22 cellular contexts compared by ENCODE assay signal in genomic region chr12:93763746-93764147, GRCh38.
DNase-seq lines count a peak whose midpoint lies in the region; ATAC-seq, FAIRE-seq and TF ChIP-seq lines count a peak whose summit lies in the region.
"Had no signal": no experiment of that assay in that cellular context is flagged by ENCODE, and none has a peak within 500 bp of the region (broad histone marks: within the 10 kb centered on the region; RNA-seq: fewer than 3 reads in every experiment).

No MANE protein-coding gene starts in this region.

- no peak overlapping the region for H3K9ac ChIP-seq in PC-3 (ENCODE audit: low read length)

- H3K9me3 Mint-ChIP-seq in central memory CD8-positive, alpha-beta T cell = no peaks in the 10 kb centered on the region
- no peaks in the 10 kb centered on the region for H3K9me3 Mint-ChIP-seq in natural killer cell
- H3K9me3 Mint-ChIP-seq: IgD-negative memory B cell, nephron had no signal

- peak; percentile 32 for DNase-seq in KBM-7
- DNase-seq in PC-3 = peak; percentile 52
- no peak for DNase-seq in central memory CD8-positive, alpha-beta T cell (ENCODE audit: low spot score in 2 of 2)
- no peak for DNase-seq in uterus
- no peak for DNase-seq in GM12891 (ENCODE audit: insufficient read length, low spot score)
- DNase-seq in natural killer cell = no peak
- DNase-seq: activated CD4-positive, alpha-beta T cell treated with anti-CD3 and anti-CD28 coated beads for 48 hours; activated CD8-positive, alpha-beta memory T cell treated with anti-CD3 and anti-CD28 coated beads, Interleukin-2, amount 50 U/mL, for 48 hours; activated gamma-delta T cell treated with Interleukin-2 at 50 U/mL for 16 hours; COR-L47; foreskin melanocyte; mesenchymal stem cell; NCI-H187; psoas muscle; spleen had no signal

- no peak overlapping the region for H3K4me3 Mint-ChIP-seq in central memory CD8-positive, alpha-beta T cell
- H3K4me3 Mint-ChIP-seq in natural killer cell = no peak overlapping the region
- H3K4me3 Mint-ChIP-seq: IgD-negative memory B cell, nephron had no signal

- ATAC-seq in PC-3 (peak; percentile 46), HG03342 (IDR thresholded peaks at IDR 0.05; ENCODE audit: unreplicated experiment) (no peak), natural killer cell (no peak)
- ATAC-seq in central memory CD8-positive, alpha-beta T cell (replicated peaks; ENCODE audit: extremely low read depth, poor library complexity, severe bottlenecking) = no peak

- H3K27me3 ChIP-seq in PC-3 (ENCODE audit: low read length) (no peaks in the 10 kb centered on the region), uterus (no peaks in the 10 kb centered on the region)
- H3K27me3 ChIP-seq: spleen, suprapubic skin had no signal

- H3K27ac Mint-ChIP-seq in central memory CD8-positive, alpha-beta T cell (ENCODE audit: low read depth) = peak overlapping the region; percentile 78
- no peak overlapping the region for H3K27ac Mint-ChIP-seq in natural killer cell
- H3K27ac Mint-ChIP-seq: IgD-negative memory B cell, nephron had no signal

- H3K4me3 ChIP-seq in PC-3 (ENCODE audit: low read length) = no peak overlapping the region
- H3K4me3 ChIP-seq in uterus = no peak overlapping the region
- H3K4me3 ChIP-seq: psoas muscle, spleen, suprapubic skin had no signal

- H2AFZ ChIP-seq in PC-3 (ENCODE audit: low read length) = no peak overlapping the region

- peaks cover 39% of the 10 kb centered on the region for H3K4me1 Mint-ChIP-seq in central memory CD8-positive, alpha-beta T cell
- H3K4me1 Mint-ChIP-seq in natural killer cell = peaks cover 19 to 28% of the 10 kb centered on the region in 2 donors

- H3K4me2 ChIP-seq in PC-3 (ENCODE audit: low read length) = no peak overlapping the region

- H3K9me3 ChIP-seq in PC-3 (ENCODE audit: low read length) (no peaks in the 10 kb centered on the region), uterus (no peaks in the 10 kb centered on the region)
- H3K9me3 ChIP-seq: psoas muscle, spleen, suprapubic skin had no signal

- CTCF ChIA-PET in PC-3 (lab: Charles Lee) = no interaction called here

- H3K27ac ChIP-seq in PC-3 (ENCODE audit: low read length) (no peak overlapping the region), uterus (peak overlapping the region; percentile 34 to 71)
- H3K27ac ChIP-seq: spleen, suprapubic skin had no signal

- POLR2A ChIA-PET in PC-3 (lab: Charles Lee; ENCODE audit: unreplicated experiment) = no interaction called here

- no peaks in the 10 kb centered on the region for H3K79me2 ChIP-seq in PC-3 (ENCODE audit: low read length)

- H3K36me3 Mint-ChIP-seq in central memory CD8-positive, alpha-beta T cell (ENCODE audit: insufficient read depth) = peaks cover 3% of the 10 kb centered on the region
- no peaks in the 10 kb centered on the region for H3K36me3 Mint-ChIP-seq in natural killer cell

- no peaks in the 10 kb centered on the region for H4K20me1 ChIP-seq in PC-3 (ENCODE audit: low read length)

- no TSS peak for BruUV-seq in PC-3 (replicated peaks; lab: Mats Ljungman, UMichigan)

- TF ChIP-seq CTCF in PC-3 (conservative IDR thresholded peaks at IDR 0.05; ENCODE audit: low read depth, low read length) = peak; percentile 69
- peak in 3 of 4 experiments; percentile 23 to 40 (median 26) for TF ChIP-seq CTCF in uterus (IDR thresholded peaks at IDR 0.05)
- TF ChIP-seq CTCF in natural killer cell (IDR thresholded peaks at IDR 0.05) = no peak

- H3F3A ChIP-seq in PC-3 (ENCODE audit: low read length, unreplicated experiment) = no peaks in the 10 kb centered on the region

- intact Hi-C loops in PC-3 (cut with micrococcal nuclease) = loop anchor here (1.0 kb wide), 1 partner anchor 194 kb away; no protein-coding TSS in a partner anchor
- intact Hi-C loops in uterus (cut with DNase I; ENCODE audit: low total_unique reads) = no loop called here
- intact Hi-C loops in natural killer cell (cut with micrococcal nuclease) = no loop called here

- no peak for TF ChIP-seq POLR2A in uterus (IDR thresholded peaks at IDR 0.05)
- TF ChIP-seq POLR2A in GM12891 (IDR thresholded peaks at IDR 0.05; ENCODE audit: low read depth, low read length) = no peak

- H3K4me1 ChIP-seq in PC-3 (ENCODE audit: insufficient read depth, low read length) (peaks cover 15% of the 10 kb centered on the region; the same call in 1 of the 2 replicates), uterus (no peaks in the 10 kb centered on the region)

- no peaks in the 10 kb centered on the region for H3K36me3 ChIP-seq in PC-3 (ENCODE audit: low read depth, low read length)
- H3K36me3 ChIP-seq in uterus = no peaks in the 10 kb centered on the region
- H3K36me3 ChIP-seq: spleen, suprapubic skin had no signal

- FAIRE-seq in GM12891 (lab: Jason Lieb, UNC) = no peak
- FAIRE-seq: colon, G401.6, TTC549 had no signal

- H3K27me3 Mint-ChIP-seq in central memory CD8-positive, alpha-beta T cell = no peaks in the 10 kb centered on the region
- no peaks in the 10 kb centered on the region for H3K27me3 Mint-ChIP-seq in natural killer cell (ENCODE audit: low read depth in 2 of 2)
- H3K27me3 Mint-ChIP-seq: IgD-negative memory B cell had no signal

- in situ Hi-C loops in KBM-7 (cut with MboI; ENCODE audit: low pct_unique_long_range_greater_than_20kb, low sequenced_read_pairs) = loop anchor here (25.0 kb wide), 1 partner anchor 324 kb away; no protein-coding TSS in a partner anchor

- H3K9me2 ChIP-seq in PC-3 (replicated peaks; ENCODE audit: low read length) = no peaks in the 10 kb centered on the region

TF ChIP-seq in GM12891, 5 proteins besides CTCF, POLR2A, EP300 and RAD21:
- TF ChIP-seq POU2F2 (IDR thresholded peaks at IDR 0.05; ENCODE audit: low read depth, low read length) (no peak), PAX5 (IDR thresholded peaks at IDR 0.05; ENCODE audit: insufficient read depth, low read length, severe bottlenecking) (no peak), POLR2AphosphoS5 (IDR thresholded peaks at IDR 0.05; ENCODE audit: low read depth, low read length) (no peak), SPI1 (IDR thresholded peaks at IDR 0.05; ENCODE audit: low read depth, low read length) (no peak), TAF1 (IDR thresholded peaks at IDR 0.05; ENCODE audit: low read depth, low read length) (no peak)

Comparison
In these comparisons a context has a peak if more than half of its experiments do, and no peak if none do; other contexts are left out.
1. DNase-seq: peak in KBM-7 (single experiment) and PC-3 (single experiment); none in central memory CD8-positive, alpha-beta T cell (0 of 2), uterus (0 of 2), GM12891 (single experiment) and natural killer cell (single experiment).